8 cellular contexts compared by ENCODE assay signal in the genomic region with DNA sequence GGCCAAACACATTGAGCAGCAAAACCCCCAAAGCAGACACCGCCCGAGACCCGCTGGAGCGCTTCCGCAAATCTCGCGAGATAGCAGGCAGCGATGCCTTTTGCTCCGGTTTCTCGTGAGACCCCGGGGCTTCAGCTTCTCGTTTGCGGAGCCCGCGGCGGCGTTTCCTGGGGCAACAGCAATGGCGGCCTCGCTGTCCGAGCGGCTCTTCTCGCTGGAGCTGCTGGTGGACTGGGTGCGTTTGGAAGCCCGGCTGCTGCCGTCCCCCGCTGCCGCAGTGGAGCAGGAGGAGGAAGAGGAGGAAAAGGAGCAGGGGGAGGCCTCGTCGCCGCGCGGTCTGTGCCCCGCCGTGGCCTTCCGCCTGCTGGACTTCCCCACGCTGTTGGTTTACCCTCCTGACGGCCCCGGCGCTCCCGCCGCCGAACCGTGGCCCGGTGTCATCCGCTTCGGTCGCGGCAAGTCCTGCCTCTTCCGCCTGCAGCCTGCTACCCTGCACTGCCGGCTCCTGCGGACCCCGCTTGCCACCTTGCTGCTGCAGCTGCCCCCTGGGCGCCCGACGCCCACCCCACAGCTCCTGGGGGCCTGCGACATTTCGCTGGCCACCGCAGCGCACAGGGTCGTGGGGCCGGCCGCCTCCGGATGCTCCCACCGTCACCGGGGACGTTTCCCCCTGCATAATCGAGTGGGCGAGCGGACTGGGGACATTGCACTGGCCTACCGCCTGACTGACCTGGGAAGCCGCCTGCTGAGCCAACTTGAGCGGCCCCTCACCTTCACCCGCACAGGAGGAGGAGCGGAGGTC. TPM values are rescaled to one million over a fixed set of nuclear protein-coding genes. Genes with fewer than 3 reads are reported as not detected.
DNase-seq lines count a peak whose midpoint lies in the region; ATAC-seq and TF ChIP-seq lines count a peak whose summit lies in the region.

TSS of gene MAP10 (plus strand) at position 148 of the 802 bp plus-strand sequence. CDS start at position 182, 34 bp downstream.

- H3K4me3 ChIP-seq in BE2C (ENCODE audit: low read depth, low read length) (peak within 1 kb of the TSS; percentile 81), RWPE2 (ENCODE audit: severe bottlenecking) (peak within 1 kb of the TSS; percentile 39), gastroesophageal sphincter (peak within 1 kb of the TSS; percentile 70 to 89)

- peaks cover 17% of the 10 kb centered on the region for H3K4me1 Mint-ChIP-seq in activated naive CD4-positive, alpha-beta T cell treated with anti-CD3 and anti-CD28 coated beads for 36 hours (ENCODE audit: low read depth)

- TF ChIP-seq POLR2A in gastroesophageal sphincter (IDR thresholded peaks at IDR 0.05) = peak in 1 of 2 donors; percentile 23

- TF ChIP-seq CTCF in BE2C (IDR thresholded peaks at IDR 0.05; ENCODE audit: low read depth, low read length) = no peak
- TF ChIP-seq CTCF in RWPE2 (IDR thresholded peaks at IDR 0.05; ENCODE audit: poor library complexity, severe bottlenecking) = no peak
- TF ChIP-seq CTCF in gastroesophageal sphincter (IDR thresholded peaks at IDR 0.05) = no peak

- no peaks in the 10 kb centered on the region for H3K36me3 Mint-ChIP-seq in activated naive CD4-positive, alpha-beta T cell treated with anti-CD3 and anti-CD28 coated beads for 36 hours (ENCODE audit: low read depth)

- H3K4me3 Mint-ChIP-seq in activated naive CD4-positive, alpha-beta T cell treated with anti-CD3 and anti-CD28 coated beads for 36 hours = peak within 1 kb of the TSS; percentile 81

- H3K27ac ChIP-seq in RWPE2 (ENCODE audit: poor library complexity, severe bottlenecking) (no peak within 1 kb of the TSS), gastroesophageal sphincter (peak within 1 kb of the TSS; percentile 21 to 86 (median 79))

- H3K4me1 ChIP-seq in BE2C = peaks cover 4% of the 10 kb centered on the region; the same call in 1 of the 2 replicates
- no peaks in the 10 kb centered on the region for H3K4me1 ChIP-seq in RWPE2 (ENCODE audit: insufficient read depth, poor library complexity, severe bottlenecking)
- H3K4me1 ChIP-seq in gastroesophageal sphincter = peaks cover 0 to 14% (median 3%) of the 10 kb centered on the region in 3 donors

- 0 to 3% methylated on average over 3 to 8 of the region's 74 CpGs for WGBS in gastroesophageal sphincter (ENCODE audit: low coverage in 1 of 2), 2 donors

- peaks cover 3% of the 10 kb centered on the region for H3K27me3 Mint-ChIP-seq in activated naive CD4-positive, alpha-beta T cell treated with anti-CD3 and anti-CD28 coated beads for 36 hours (ENCODE audit: low read depth)

- DNase-seq in BE2C (peak; percentile 90), RWPE2 (ENCODE audit: low spot score) (peak; percentile 62), non-pigmented ciliary epithelial cell (ENCODE audit: low read depth) (peak; percentile 42), stromal cell of bone marrow (ENCODE audit: low read depth) (peak; percentile 45)
- peak; percentile 85 for DNase-seq in activated naive CD4-positive, alpha-beta T cell treated with anti-CD3 and anti-CD28 coated beads for 36 hours

- ATAC-seq in GM19324 (IDR thresholded peaks at IDR 0.05; ENCODE audit: low FRiP score, unreplicated experiment) = peak; percentile 84
- peak; percentile 86 for ATAC-seq in HG03521 (IDR thresholded peaks at IDR 0.05; ENCODE audit: unreplicated experiment)
- ATAC-seq in RWPE2 (ENCODE audit: low read depth) = peak; percentile 51; the same call in 1 of the 3 replicates
- ATAC-seq in gastroesophageal sphincter = peak; percentile 82

- 0 out of 2 replicates have a peak, but pooled peaks cover 4% of the 10 kb centered on the region for H3K36me3 ChIP-seq in BE2C
- H3K36me3 ChIP-seq in RWPE2 (ENCODE audit: low read depth) = no peaks in the 10 kb centered on the region
- H3K36me3 ChIP-seq in gastroesophageal sphincter = no peaks in the 10 kb centered on the region

- peak within 1 kb of the TSS; percentile 59 for H3K27ac Mint-ChIP-seq in activated naive CD4-positive, alpha-beta T cell treated with anti-CD3 and anti-CD28 coated beads for 36 hours

- intact Hi-C loops in activated naive CD4-positive, alpha-beta T cell treated with anti-CD3 and anti-CD28 coated beads for 36 hours (cut with micrococcal nuclease) = loop anchor here (1.0 to 5.0 kb wide), 3 partner anchors 145 to 1828 kb away; partner anchors contain the start of genes ARV1, NTPCR, SIPA1L2 and TTC13

- H3K9me3 ChIP-seq in BE2C (no peaks in the 10 kb centered on the region), RWPE2 (ENCODE audit: severe bottlenecking) (no peaks in the 10 kb centered on the region), gastroesophageal sphincter (peaks cover 0 to 15% (median 0%) of the 10 kb centered on the region in 3 donors)

- H3K27me3 ChIP-seq in BE2C = no peaks in the 10 kb centered on the region
- H3K27me3 ChIP-seq in RWPE2 (ENCODE audit: insufficient read depth, poor library complexity, severe bottlenecking) = no peaks in the 10 kb centered on the region
- H3K27me3 ChIP-seq in gastroesophageal sphincter = no peaks in the 10 kb centered on the region

- TF ChIP-seq EP300 in gastroesophageal sphincter (IDR thresholded peaks at IDR 0.05) = no peak

- H3K9me3 Mint-ChIP-seq in activated naive CD4-positive, alpha-beta T cell treated with anti-CD3 and anti-CD28 coated beads for 36 hours = peaks cover 19% of the 10 kb centered on the region

- CTCF ChIA-PET in activated naive CD4-positive, alpha-beta T cell treated with anti-CD3 and anti-CD28 coated beads for 36 hours (lab: Charles Lee) = no interaction called here

RNA-seq across cellular contexts. Expression of gene MAP10, which starts in this region (rescaled TPM):
- polyA plus RNA-seq in BE2C (2012; ENCODE audit: insufficient read depth, insufficient read length, low read depth) = 8.0 TPM
- total RNA-seq in activated naive CD4-positive, alpha-beta T cell treated with anti-CD3 and anti-CD28 coated beads for 36 hours = under 1 TPM; 0.43 to 0.54 TPM
- 1 to 10 TPM in 3 of 4 donors, under 1 TPM in 1; 0.92 to 2.4 (median 1.8) TPM for total RNA-seq in gastroesophageal sphincter

Comparison
In these comparisons a context has a peak if more than half of its experiments do, and no peak if none do; other contexts are left out.
1. Peak in DNase-seq in activated naive CD4-positive, alpha-beta T cell treated with anti-CD3 and anti-CD28 coated beads for 36 hours; RNA of the gene not detected or under 1 TPM.